8 cellular contexts compared by ENCODE assay signal in the genomic region with DNA sequence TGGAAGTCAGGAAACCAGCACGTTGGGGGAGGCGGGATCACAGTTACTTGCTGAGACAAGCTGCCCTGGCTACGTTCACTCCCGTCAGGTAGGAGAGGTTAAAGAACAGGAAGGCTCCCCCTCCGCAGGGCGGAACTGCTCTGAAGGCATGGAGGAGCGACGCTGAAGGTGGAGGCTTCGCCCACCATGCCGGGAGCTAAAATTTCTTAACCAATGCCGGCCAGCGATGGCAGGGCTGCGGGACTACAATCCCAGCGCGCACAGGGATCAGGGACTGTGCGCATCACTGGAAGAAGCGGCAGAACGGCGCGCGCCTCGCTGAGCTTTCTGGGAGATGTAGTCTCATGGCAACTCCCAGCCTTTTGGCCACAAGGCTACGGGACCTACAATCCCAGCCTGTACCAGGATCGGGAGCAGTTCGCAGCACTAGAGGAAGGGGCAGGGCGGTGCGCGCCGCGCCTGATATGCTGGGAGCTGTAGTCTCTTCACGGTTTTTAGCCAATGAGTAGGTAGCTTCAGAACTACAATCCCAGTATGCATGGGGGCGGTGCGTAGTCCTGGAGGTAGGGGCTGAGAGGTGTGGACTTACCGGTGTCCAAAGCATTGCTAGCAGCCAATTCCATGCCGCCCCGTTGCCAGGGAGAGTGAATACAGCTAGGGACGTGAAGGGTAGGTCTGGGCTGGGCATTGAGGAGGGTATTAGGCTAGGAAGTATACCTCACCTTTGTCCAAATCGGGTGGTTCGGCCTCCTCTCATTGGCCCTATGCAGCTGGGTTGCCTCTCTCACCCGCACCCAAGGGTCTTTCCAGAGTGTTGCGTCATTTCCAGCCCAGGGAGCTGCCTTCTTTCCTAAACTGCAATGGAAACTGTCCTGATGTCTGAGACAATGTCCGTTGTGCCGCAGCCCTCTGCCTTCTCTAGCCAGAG. TPM values are rescaled to one million over a fixed set of nuclear protein-coding genes. Genes with fewer than 3 reads are reported as not detected.
DNase-seq lines count a peak whose midpoint lies in the region; ATAC-seq and TF ChIP-seq lines count a peak whose summit lies in the region.

No MANE protein-coding gene starts in this region.

- H3K79me2 ChIP-seq in hepatocyte = no peaks in the 10 kb centered on the region

- ATAC-seq in GM21786 (IDR thresholded peaks at IDR 0.05; ENCODE audit: unreplicated experiment) = peak; percentile 95

- H3K36me3 ChIP-seq in MG63 (no peaks in the 10 kb centered on the region), hepatocyte (replicated peaks; ENCODE audit: insufficient read depth, low read depth) (no peaks in the 10 kb centered on the region), uterus (no peaks in the 10 kb centered on the region)

- H4K20me1 ChIP-seq in hepatocyte (ENCODE audit: insufficient read depth, poor library complexity, severe bottlenecking) = no peaks in the 10 kb centered on the region

- peak overlapping the region; percentile 83 for H3K4me2 ChIP-seq in hepatocyte

- H3K9me2 ChIP-seq in hepatocyte (replicated peaks; ENCODE audit: insufficient read depth) = no peaks in the 10 kb centered on the region

- H3K9me3 ChIP-seq in MG63 (peaks cover 7% of the 10 kb centered on the region; the same call in 1 of the 2 replicates), hepatocyte (ENCODE audit: low read depth) (no peaks in the 10 kb centered on the region), uterus (no peaks in the 10 kb centered on the region)

- H3K4me3 ChIP-seq in MG63 (peak overlapping the region; percentile 60), hepatocyte (peak overlapping the region; percentile 54), uterus (peak overlapping the region; percentile 47 to 55)

- H3K27ac ChIP-seq in hepatocyte = peak overlapping the region; percentile 94
- peak overlapping the region; percentile 82 to 85 for H3K27ac ChIP-seq in uterus

- TF ChIP-seq CTCF in hepatocyte (IDR thresholded peaks at IDR 0.05; ENCODE audit: poor library complexity) (no peak), uterus (IDR thresholded peaks at IDR 0.05) (peak in 1 of 4 experiments; percentile 26)

- intact Hi-C loops in uterus (cut with DNase I; ENCODE audit: low total_unique reads) = no loop called here

- TF ChIP-seq POLR2A in uterus (IDR thresholded peaks at IDR 0.05) = peak; percentile 33 to 56

- H2AFZ ChIP-seq in hepatocyte = peak overlapping the region; percentile 79

- H3K4me1 ChIP-seq in hepatocyte (ENCODE audit: insufficient read depth) (peaks cover 5% of the 10 kb centered on the region), uterus (no peaks in the 10 kb centered on the region)

- DNase-seq in DMS153 (lab: John Stamatoyannopoulos, UW) (peak; percentile 96), MG63 (peak; percentile 98), T-helper 1 cell (peak; percentile 22 to 71 (median 33)), astrocyte of the hippocampus (ENCODE audit: low read depth, low spot score) (peak; percentile 99), hepatocyte (ENCODE audit: low spot score) (peak; percentile 97), putamen (ENCODE audit: low spot score) (peak; percentile 99), uterus (peak; percentile 92 to 94)

- WGBS in hepatocyte (ENCODE audit: low lambda C conversion rate, missing lambda C conversion rate) = 2% methylated on average over 43 of the region's 43 CpGs

- H3K27me3 ChIP-seq in MG63 (no peaks in the 10 kb centered on the region), hepatocyte (no peaks in the 10 kb centered on the region), uterus (no peaks in the 10 kb centered on the region)

RNA-seq across cellular contexts. Expression of a gene that starts 12.8 kb away (rescaled TPM):
- total RNA-seq in MG63 (2014; rRNA removed; shearing (Covaris generic); ENCODE audit: low replicate concordance) = 1.1 and 2.9 TPM in 2 replicates
- total RNA-seq in hepatocyte (4.9 and 14.4 TPM in 2 replicates), uterus (1 to 10 TPM; 1.3 to 6.8 (median 4.9) TPM)
- polyA plus RNA-seq in hepatocyte = 5.9 and 6.9 TPM in 2 replicates

RNA-seq across cellular contexts. Expression of a gene that starts 25.7 kb away (rescaled TPM):
- total RNA-seq in MG63 (2014; rRNA removed; shearing (Covaris generic); ENCODE audit: low replicate concordance) = 0.40 and 0.99 TPM in 2 replicates
- 8.7 TPM in 2 replicates for total RNA-seq in hepatocyte
- polyA plus RNA-seq in hepatocyte = 5.4 and 6.1 TPM in 2 replicates
- 1 to 10 TPM in 2 of 4 donors, under 1 TPM in 2; 0.29 to 9.8 (median 2.8) TPM for total RNA-seq in uterus

Comparison
In these comparisons a context has a peak if more than half of its experiments do, and no peak if none do; other contexts are left out.
1. Peak in every context shown above with its lines: DNase-seq, ATAC-seq, H3K4me3 ChIP-seq and H3K27ac ChIP-seq.
2. DNase-seq: peak in every context shown above with its lines; median percentile 99 in astrocyte of the hippocampus; 99 in putamen; 98 in MG63; 97 in hepatocyte; 96 in DMS153; 93 in uterus; 33 in T-helper 1 cell.